Comparison of ENCODE assay signal across 28 cellular contexts in the genomic region with DNA sequence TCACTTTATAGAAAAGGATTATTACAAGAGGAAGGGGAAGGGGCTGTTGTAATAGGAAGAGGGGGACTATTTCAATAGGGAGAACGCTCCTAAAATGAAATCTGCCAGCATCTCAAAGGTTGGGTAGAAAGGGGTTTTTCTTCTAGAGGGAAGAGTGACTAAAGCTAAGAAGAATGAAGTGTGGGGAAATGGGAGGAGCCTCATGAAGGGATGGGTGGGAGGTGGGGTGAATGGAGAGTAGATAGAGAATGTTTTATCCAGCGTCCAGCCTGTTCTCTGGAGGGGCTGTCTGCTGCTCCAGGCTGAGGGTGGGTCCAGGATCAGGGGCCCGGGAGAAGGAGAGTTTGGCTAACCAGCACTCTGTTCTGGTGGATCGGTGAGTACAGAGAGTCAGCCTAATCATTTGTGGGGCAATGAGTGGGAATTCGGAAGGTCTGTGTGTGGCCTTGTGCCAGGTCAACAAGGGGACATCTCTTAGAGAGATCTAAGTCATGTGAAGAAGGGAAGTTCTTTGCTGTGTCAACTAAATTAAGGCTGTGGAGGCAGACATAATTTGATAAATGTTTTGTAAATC. TPM values are rescaled to one million over a fixed set of nuclear protein-coding genes. Genes with fewer than 3 reads are reported as not detected.
DNase-seq lines count a peak whose midpoint lies in the region; FAIRE-seq and TF ChIP-seq lines count a peak whose summit lies in the region.
"Had no signal": no experiment of that assay in that cellular context is flagged by ENCODE, and none has a peak within 500 bp of the region (broad histone marks: within the 10 kb centered on the region; RNA-seq: fewer than 3 reads in every experiment).

No MANE protein-coding gene starts in this region.

- no peak overlapping the region for H4K91ac ChIP-seq in H1 (replicated peaks; ENCODE audit: insufficient read length, low read length)

- peaks cover 8% of the 10 kb centered on the region for H3K4me1 Mint-ChIP-seq in progenitor cell of endocrine pancreas (ENCODE audit: low read depth)
- no peaks in the 10 kb centered on the region for H3K4me1 Mint-ChIP-seq in activated CD4-positive, alpha-beta T cell treated with anti-CD3 and anti-CD28 coated beads, Interleukin-2, amount 10 ng/mL, durations not matched to agents 7 days and 5 days
- H3K4me1 Mint-ChIP-seq: neural progenitor cell had no signal

- no peak overlapping the region for H2BK120ac ChIP-seq in H1 (replicated peaks; ENCODE audit: low read depth, low read length)

- WGBS in H1 (ENCODE audit: extremely low coverage in 1 of 2, insufficient coverage in 1 of 2, insufficient read length in 1 of 2, insufficient replicate concordance in 2 of 2, low coverage in 1 of 2, low lambda C conversion rate in 2 of 2, missing lambda C conversion rate in 1 of 2), 2 experiments = 85% methylated on average over 5 of the region's 5 CpGs; no CpG with 5 or more reads in 1 of the 2 experiments

- H4K8ac ChIP-seq in H1 (ENCODE audit: extremely low read depth, insufficient read depth, low read length) = no peak overlapping the region

- TF ChIP-seq CTCF in H1 (IDR thresholded peaks at IDR 0.05; ENCODE audit: control extremely low read depth in 1 of 3, insufficient read depth in 1 of 3, low read depth in 1 of 3, low read length in 3 of 3) = no peak
- no peak for TF ChIP-seq CTCF in progenitor cell of endocrine pancreas (IDR thresholded peaks at IDR 0.05; ENCODE audit: unreplicated experiment)

- H4K20me1 ChIP-seq in H1 (replicated peaks in 1 of 2; ENCODE audit: control insufficient read depth in 1 of 2, insufficient read depth in 2 of 2, low read length in 2 of 2) = no peaks in the 10 kb centered on the region

- H3K23me2 ChIP-seq in H1 (ENCODE audit: low read depth, low read length) = no peaks in the 10 kb centered on the region; the same call in 1 of the 2 replicates

- H3K56ac ChIP-seq in H1 (replicated peaks; ENCODE audit: insufficient read length, low read depth, low read length) = no peak overlapping the region

- H3K27me3 Mint-ChIP-seq in progenitor cell of endocrine pancreas = no peaks in the 10 kb centered on the region
- H3K27me3 Mint-ChIP-seq in activated CD4-positive, alpha-beta T cell treated with anti-CD3 and anti-CD28 coated beads, Interleukin-2, amount 10 ng/mL, durations not matched to agents 7 days and 5 days = no peaks in the 10 kb centered on the region
- H3K27me3 Mint-ChIP-seq: activated T-cell treated with anti-CD3 and anti-CD28 coated beads, Interleukin-2, amount 50 U/mL, for 24 hours had no signal

- H3K79me2 ChIP-seq in H1 (ENCODE audit: control insufficient read depth in 1 of 2, insufficient read depth in 2 of 2, low read length in 2 of 2) = no peaks in the 10 kb centered on the region

- no peak overlapping the region for H3K23ac ChIP-seq in H1 (ENCODE audit: insufficient read length)

- no peak overlapping the region for H3K27ac ChIP-seq in H1 (ENCODE audit: low read depth, low read length)
- H3K27ac ChIP-seq: esophagus squamous epithelium, neural progenitor cell, psoas muscle, thyroid gland, VCaP had no signal

- no peak overlapping the region for H3K14ac ChIP-seq in H1 (ENCODE audit: insufficient read length)

- peak overlapping the region; percentile 60 for H3K18ac ChIP-seq in H1 (ENCODE audit: extremely low read depth, low read length)

- no peak overlapping the region for H2AK5ac ChIP-seq in H1 (ENCODE audit: low read depth, low read length)

- DNase-seq in GM03348 (ENCODE audit: low spot score) (peak; percentile 43), OCI-M1 (lab: John Stamatoyannopoulos, UW) (peak; percentile 29), H1 (ENCODE audit: low read depth in 1 of 2, low spot score in 2 of 2) (no peak), progenitor cell of endocrine pancreas (ENCODE audit: low spot score, unreplicated experiment) (no peak), iPS-NIHi7 (ENCODE audit: extremely low spot score) (no peak), SIG-M5 treated with dmso at 0.1 percent for 504 hours (lab: John Stamatoyannopoulos, UW; ENCODE audit: unreplicated experiment) (no peak)
- DNase-seq in activated CD4-positive, alpha-beta T cell treated with anti-CD3 and anti-CD28 coated beads, Interleukin-2, amount 10 ng/mL, durations not matched to agents 7 days and 5 days = no peak
- DNase-seq: activated naive CD4-positive, alpha-beta T cell treated with Interleukin-2 at 50 U/mL for 16 hours; activated T-cell treated with anti-CD3 and anti-CD28 coated beads, Interleukin-2, amount 50 U/mL, for 24 hours; aorta; CD8-positive, alpha-beta T cell; DMS153; effector CD4-positive, alpha-beta T cell; esophagus squamous epithelium; HCEC 1CT; NCI-H146; NCI-H2171; psoas muscle; SHP77; small intestine; stimulated activated CD4-positive, alpha-beta T cell treated with anti-CD3 and anti-CD28 coated beads, Interleukin-2, amount 100 ng/mL, for 48 hours; stimulated activated naive CD8-positive, alpha-beta T cell treated with anti-CD3 and anti-CD28 coated beads, Interleukin-15, Interleukin-2, amounts not matched to agents 100 U/mL and 50 U/mL, for 24 hours; T-helper 1 cell; thyroid gland had no signal

- H3K36me3 Mint-ChIP-seq in progenitor cell of endocrine pancreas (ENCODE audit: insufficient read depth) = peaks cover 4% of the 10 kb centered on the region
- H3K36me3 Mint-ChIP-seq in activated CD4-positive, alpha-beta T cell treated with anti-CD3 and anti-CD28 coated beads, Interleukin-2, amount 10 ng/mL, durations not matched to agents 7 days and 5 days (ENCODE audit: low read depth) = no peaks in the 10 kb centered on the region

- no peaks in the 10 kb centered on the region for H3K79me1 ChIP-seq in H1 (ENCODE audit: low read depth, low read length)

- H4K5ac ChIP-seq in H1 (ENCODE audit: insufficient read length, low read depth, low read length) = no peak overlapping the region

- POLR2A ChIA-PET in H1 (lab: Charles Lee; ENCODE audit: partially characterized antibody) = no interaction called here
- POLR2A ChIA-PET in activated CD4-positive, alpha-beta T cell treated with anti-CD3 and anti-CD28 coated beads, Interleukin-2, amount 10 ng/mL, durations not matched to agents 7 days and 5 days (lab: Charles Lee) = no interaction called here

- no peak for FAIRE-seq in H1 (lab: Jason Lieb, UNC)
- FAIRE-seq: small intestine had no signal

- H3K4ac ChIP-seq in H1 (replicated peaks; ENCODE audit: insufficient read length, low read depth, low read length) = no peak overlapping the region

- H3K4me3 Mint-ChIP-seq in progenitor cell of endocrine pancreas (ENCODE audit: low read depth) = no peak overlapping the region
- H3K4me3 Mint-ChIP-seq in activated CD4-positive, alpha-beta T cell treated with anti-CD3 and anti-CD28 coated beads, Interleukin-2, amount 10 ng/mL, durations not matched to agents 7 days and 5 days = no peak overlapping the region
- H3K4me3 Mint-ChIP-seq: activated T-cell treated with anti-CD3 and anti-CD28 coated beads, Interleukin-2, amount 50 U/mL, for 24 hours; CD8-positive, alpha-beta T cell; neural progenitor cell had no signal

- no peak overlapping the region for H3K4me2 ChIP-seq in H1 (ENCODE audit: insufficient read depth in 1 of 2, low read depth in 2 of 2, low read length in 2 of 2)
- H3K4me2 ChIP-seq: neural progenitor cell had no signal

- no peaks in the 10 kb centered on the region; a peak in 1 of 4 replicates for H3K9me3 ChIP-seq in H1 (ENCODE audit: insufficient read depth in 2 of 2, low read depth in 1 of 2, low read length in 1 of 2)
- H3K9me3 ChIP-seq: esophagus squamous epithelium, psoas muscle, thyroid gland had no signal

- TF ChIP-seq RAD21 in H1 (IDR thresholded peaks at IDR 0.05 in 1 of 2, conservative IDR thresholded peaks at IDR 0.05 in 1 of 2; ENCODE audit: low read depth in 2 of 2, low read length in 2 of 2) = no peak

- CTCF ChIA-PET in H1 (lab: Charles Lee; ENCODE audit: partially characterized antibody) = no interaction called here
- CTCF ChIA-PET in activated CD4-positive, alpha-beta T cell treated with anti-CD3 and anti-CD28 coated beads, Interleukin-2, amount 10 ng/mL, durations not matched to agents 7 days and 5 days (lab: Charles Lee) = no interaction called here

- TF ChIP-seq POLR2A in H1 (IDR thresholded peaks at IDR 0.05; ENCODE audit: control extremely low read depth in 1 of 2, low read depth in 2 of 2, low read length in 2 of 2) = no peak

- peak overlapping the region; percentile 90; the same call in 1 of the 2 replicates for H2BK12ac ChIP-seq in H1 (ENCODE audit: low read depth, low read length)

- no peak for TF ChIP-seq EP300 in H1 (IDR thresholded peaks at IDR 0.05; ENCODE audit: borderline replicate concordance in 1 of 2, low read depth in 2 of 2, low read length in 2 of 2)

- peaks cover 0 to 3% (median 1%) of the 10 kb centered on the region in 4 experiments; a peak in 3 of 7 replicates for H3K4me1 ChIP-seq in H1 (replicated peaks in 1 of 4; ENCODE audit: control insufficient read depth in 3 of 4, insufficient read depth in 4 of 4, low read length in 3 of 4)
- H3K4me1 ChIP-seq: esophagus squamous epithelium, neural progenitor cell, psoas muscle, thyroid gland had no signal

- H3K27me3 ChIP-seq in H1 (replicated peaks in 1 of 4; ENCODE audit: control insufficient read depth in 3 of 4, extremely low read depth in 1 of 4, insufficient read depth in 3 of 4, low read length in 3 of 4) = no peaks in the 10 kb centered on the region
- H3K27me3 ChIP-seq: esophagus squamous epithelium, neural progenitor cell, thyroid gland had no signal

- H2BK5ac ChIP-seq in H1 (ENCODE audit: low read depth, low read length) = peak overlapping the region; percentile 78; the same call in 1 of the 2 replicates

- no peak overlapping the region for H3K4me3 ChIP-seq in H1 (ENCODE audit: extremely low read depth in 1 of 4, insufficient read depth in 2 of 4, low read depth in 3 of 4, low read length in 4 of 4)
- H3K4me3 ChIP-seq: esophagus squamous epithelium, neural progenitor cell, psoas muscle, thyroid gland had no signal

- peak overlapping the region; percentile 11 for H3K27ac Mint-ChIP-seq in progenitor cell of endocrine pancreas
- no peak overlapping the region for H3K27ac Mint-ChIP-seq in activated CD4-positive, alpha-beta T cell treated with anti-CD3 and anti-CD28 coated beads, Interleukin-2, amount 10 ng/mL, durations not matched to agents 7 days and 5 days
- H3K27ac Mint-ChIP-seq: activated T-cell treated with anti-CD3 and anti-CD28 coated beads, Interleukin-2, amount 50 U/mL, for 24 hours; CD8-positive, alpha-beta T cell; neural progenitor cell had no signal

- H3K36me3 ChIP-seq in H1 (ENCODE audit: control insufficient read depth in 2 of 4, insufficient read depth in 4 of 4, low read length in 3 of 4) = no peaks in the 10 kb centered on the region
- H3K36me3 ChIP-seq: esophagus squamous epithelium, neural progenitor cell, thyroid gland had no signal

- no peak overlapping the region for H2AFZ ChIP-seq in H1 (ENCODE audit: low read length)
- H2AFZ ChIP-seq: neural progenitor cell had no signal

- no peak overlapping the region for H2BK15ac ChIP-seq in H1 (ENCODE audit: low read length)

- no peak overlapping the region for H3K9ac ChIP-seq in H1 (replicated peaks in 1 of 4; ENCODE audit: extremely low read depth in 1 of 4, low read depth in 3 of 4, low read length in 3 of 4)
- H3K9ac ChIP-seq: neural progenitor cell had no signal

- peaks cover 5% of the 10 kb centered on the region for H3K9me3 Mint-ChIP-seq in progenitor cell of endocrine pancreas (ENCODE audit: low read depth)
- H3K9me3 Mint-ChIP-seq in activated CD4-positive, alpha-beta T cell treated with anti-CD3 and anti-CD28 coated beads, Interleukin-2, amount 10 ng/mL, durations not matched to agents 7 days and 5 days = peaks cover 4% of the 10 kb centered on the region
- H3K9me3 Mint-ChIP-seq: activated T-cell treated with anti-CD3 and anti-CD28 coated beads, Interleukin-2, amount 50 U/mL, for 24 hours; CD8-positive, alpha-beta T cell had no signal

- no peak overlapping the region for H2BK20ac ChIP-seq in H1 (ENCODE audit: low read length)

RNA-seq across cellular contexts. Expression of gene VN1R5, which starts 25.2 kb away (rescaled TPM):
- total RNA-seq in H1 (2021; fragmentation: NEBNext Ultra II Directional; extraction: Animal tissue kit (Norgen Biotek cat#: 25700)) = not detected in 2 replicates
- polyA plus RNA-seq in H1 (2011; rRNA removed) = not detected in 2 replicates
- polyA plus RNA-seq in H1 (2011; cell fraction: cytosol; rRNA removed) = not detected
- not detected for polyA plus RNA-seq in H1 (2011; cell fraction: nucleus; rRNA removed)
- polyA plus RNA-seq in H1 (2012, experiment 1 of 2) = not detected in 4 replicates
- polyA plus RNA-seq in H1 (2012, experiment 2 of 2) = not detected
- polyA plus RNA-seq in H1 (2013, experiment 1 of 2) = not detected
- polyA plus RNA-seq in H1 (2013, experiment 2 of 2) = not detected
- polyA minus RNA-seq in H1 (2011; rRNA and poly(A)+ RNA removed) = not detected in 2 replicates
- polyA minus RNA-seq in H1 (2011; cell fraction: cytosol; rRNA and poly(A)+ RNA removed) = not detected
- not detected for polyA minus RNA-seq in H1 (2011; cell fraction: nucleus; rRNA and poly(A)+ RNA removed)
- not detected in 2 replicates for total RNA-seq in progenitor cell of endocrine pancreas
- not detected for total RNA-seq in activated CD4-positive, alpha-beta T cell treated with anti-CD3 and anti-CD28 coated beads, Interleukin-2, amount 10 ng/mL, durations not matched to agents 7 days and 5 days
- total RNA-seq: aorta; CD8-positive, alpha-beta T cell; esophagus squamous epithelium; left lobe of liver; mononuclear cell; psoas muscle; thyroid gland had no signal
- polyA plus RNA-seq: aorta, psoas muscle, small intestine had no signal

RNA-seq across cellular contexts. Expression of gene ZNF496, which starts 50.6 kb away (rescaled TPM):
- 64.2 and 71.4 TPM in 2 replicates for total RNA-seq in H1 (2021; fragmentation: NEBNext Ultra II Directional; extraction: Animal tissue kit (Norgen Biotek cat#: 25700))
- 27.9 and 37.9 TPM in 2 replicates for polyA plus RNA-seq in H1 (2011; rRNA removed)
- polyA plus RNA-seq in H1 (2011; cell fraction: cytosol; rRNA removed) = 42.8 TPM
- polyA plus RNA-seq in H1 (2011; cell fraction: nucleus; rRNA removed) = 51.4 TPM
- 31.0 to 41.1 TPM (median 37.4 TPM) in 4 replicates for polyA plus RNA-seq in H1 (2012, experiment 1 of 2)
- 31.9 TPM for polyA plus RNA-seq in H1 (2012, experiment 2 of 2)
- polyA plus RNA-seq in H1 (2013, experiment 1 of 2) = 25.3 TPM
- polyA plus RNA-seq in H1 (2013, experiment 2 of 2) = 25.6 TPM
- polyA minus RNA-seq in H1 (2011; rRNA and poly(A)+ RNA removed) = 67.6 and 73.6 TPM in 2 replicates
- 49.5 TPM for polyA minus RNA-seq in H1 (2011; cell fraction: cytosol; rRNA and poly(A)+ RNA removed)
- 46.4 TPM for polyA minus RNA-seq in H1 (2011; cell fraction: nucleus; rRNA and poly(A)+ RNA removed)
- 56.0 and 59.5 TPM in 2 replicates for total RNA-seq in progenitor cell of endocrine pancreas
- total RNA-seq in activated CD4-positive, alpha-beta T cell treated with anti-CD3 and anti-CD28 coated beads, Interleukin-2, amount 10 ng/mL, durations not matched to agents 7 days and 5 days = 1 to 10 TPM; 7.2 to 7.4 TPM

Comparison
In these comparisons a context has a peak if more than half of its experiments do, and no peak if none do; other contexts are left out.
1. DNase-seq: peak in GM03348 (single experiment) and OCI-M1 (single experiment); none in H1 (0 of 2), progenitor cell of endocrine pancreas (single experiment), iPS-NIHi7 (single experiment), SIG-M5 treated with dmso at 0.1 percent for 504 hours (single experiment) and activated CD4-positive, alpha-beta T cell treated with anti-CD3 and anti-CD28 coated beads, Interleukin-2, amount 10 ng/mL, durations not matched to agents 7 days and 5 days (single experiment).